18 cellular contexts compared by ENCODE assay signal in genomic region chr6:46032112-46032998, GRCh38. TPM values are rescaled to one million over a fixed set of nuclear protein-coding genes. Genes with fewer than 3 reads are reported as not detected.
A peak's percentile ranks its signal among the peaks of the same experiment; 100 is the strongest.
DNase-seq lines count a peak whose midpoint lies in the region; ATAC-seq, FAIRE-seq and TF ChIP-seq lines count a peak whose summit lies in the region.
"Had no signal": no experiment of that assay in that cellular context is flagged by ENCODE, and none has a peak within 500 bp of the region (broad histone marks: within the 10 kb centered on the region; RNA-seq: fewer than 3 reads in every experiment).

No MANE protein-coding gene starts in this region.

- H4K20me1 ChIP-seq in K562 (replicated peaks; ENCODE audit: control insufficient read depth, insufficient read depth, low read length) = no peaks in the 10 kb centered on the region
- H4K20me1 ChIP-seq: BLaER1 treated with 17β-estradiol and CSF1 and Interleukin-3, amounts not matched to agents 10 nM and 100 nM had no signal

- TF ChIP-seq CTCF in NB4 (IDR thresholded peaks at IDR 0.05; ENCODE audit: low read depth, low read length) (no peak), K562 (IDR thresholded peaks at IDR 0.05 in 2 of 3, conservative IDR thresholded peaks at IDR 0.05 in 1 of 3; ENCODE audit: insufficient read depth in 2 of 3, low read depth in 1 of 3, low read length in 3 of 3) (no peak), left lung (IDR thresholded peaks at IDR 0.05) (no peak), right lobe of liver (IDR thresholded peaks at IDR 0.05) (no peak)

- H3K4me1 Mint-ChIP-seq in stimulated activated naive CD8-positive, alpha-beta T cell treated with anti-CD3 and anti-CD28 coated beads, Interleukin-15, amount 100 ng/mL, for 72 hours = no peaks in the 10 kb centered on the region

- H3K9me1 ChIP-seq in K562 (ENCODE audit: control insufficient read depth, insufficient read depth, low read length) = no peaks in the 10 kb centered on the region

- H3K4me3 ChIP-seq in NB4 (ENCODE audit: low read depth, low read length) (no peak overlapping the region), K562 (no peak overlapping the region), left lung (no peak overlapping the region), right lobe of liver (no peak overlapping the region)
- H3K4me3 ChIP-seq: A549; BLaER1 treated with 17β-estradiol and CSF1 and Interleukin-3, amounts not matched to agents 10 nM and 100 nM had no signal

- TF ChIP-seq EP300 in K562 (IDR thresholded peaks at IDR 0.05; ENCODE audit: low read length) = no peak

- H3K27me3 ChIP-seq in K562 (ENCODE audit: control insufficient read depth in 2 of 2, insufficient read depth in 2 of 2, low read length in 2 of 2) (0 out of 5 replicates have a peak, but pooled peaks cover 0 to 2% of the 10 kb centered on the region in 2 experiments), left lung (no peaks in the 10 kb centered on the region), right lobe of liver (no peaks in the 10 kb centered on the region)
- H3K27me3 ChIP-seq: BLaER1 treated with 17β-estradiol and CSF1 and Interleukin-3, amounts not matched to agents 10 nM and 100 nM had no signal

- H3K36me3 ChIP-seq in K562 (ENCODE audit: control insufficient read depth, insufficient read depth, low read length) (no peaks in the 10 kb centered on the region), left lung (no peaks in the 10 kb centered on the region), right lobe of liver (no peaks in the 10 kb centered on the region)
- H3K36me3 ChIP-seq: BLaER1 treated with 17β-estradiol and CSF1 and Interleukin-3, amounts not matched to agents 10 nM and 100 nM had no signal

- WGBS in K562 (ENCODE audit: insufficient coverage, low coverage, missing lambda C conversion rate) = 0% methylated on average over 6 of the region's 6 CpGs
- WGBS in right lobe of liver (ENCODE audit: insufficient coverage, low coverage, low lambda C conversion rate, missing lambda C conversion rate) = 74% methylated on average over 6 of the region's 6 CpGs

- peak; percentile 10 for DNase-seq in ELF-1 (ENCODE audit: low read depth, low spot score)
- DNase-seq in NB4 (ENCODE audit: low read depth) = peak; percentile 19
- DNase-seq in K562 (ENCODE audit: extremely low read depth in 1 of 4, low spot score in 3 of 4) = no peak
- DNase-seq in left lung = no peak
- DNase-seq in stimulated activated naive CD8-positive, alpha-beta T cell treated with anti-CD3 and anti-CD28 coated beads, Interleukin-15, amount 100 ng/mL, for 72 hours = no peak
- no peak for DNase-seq in right lobe of liver
- DNase-seq in NCI-H1092 treated with DMSO at 0.1 percent for 48 hours (lab: John Stamatoyannopoulos, UW) = no peak
- DNase-seq in ecto neural progenitor cell (ENCODE audit: low spot score) = no peak
- DNase-seq: COR-L47, H9, Karpas-422, NCI-H1436, NCI-H2081, NCI-H510A, Right ventricle myocardium superior had no signal

- intact Hi-C loops in K562 (cut with micrococcal nuclease) (no loop called here), left lung (cut with DNase I) (no loop called here), right lobe of liver (cut with DNase I) (no loop called here)

- H3K79me2 ChIP-seq in K562 (ENCODE audit: control insufficient read depth, insufficient read depth, low read length) = no peaks in the 10 kb centered on the region

- ATAC-seq in K562 (no peak), left lung (peak; percentile 68), right lobe of liver (no peak)
- no peak for ATAC-seq in stimulated activated naive CD8-positive, alpha-beta T cell treated with anti-CD3 and anti-CD28 coated beads, Interleukin-15, amount 100 ng/mL, for 72 hours
- ATAC-seq: A549, Panc1 had no signal

- H3K9me3 Mint-ChIP-seq in stimulated activated naive CD8-positive, alpha-beta T cell treated with anti-CD3 and anti-CD28 coated beads, Interleukin-15, amount 100 ng/mL, for 72 hours = no peaks in the 10 kb centered on the region
- H3K9me3 Mint-ChIP-seq: H9 had no signal

- CTCF ChIA-PET in K562 (lab: Yijun Ruan, JAX; ENCODE audit: low intra/inter-chr PET ratio) = interaction anchor here (0.6 kb wide), 1 partner anchor 1694 kb away, joined by 3 read pairs; no protein-coding TSS in a partner anchor

- TF ChIP-seq RAD21 in K562 (CRISPR knock-in tag; conservative IDR thresholded peaks at IDR 0.05 in 1 of 2, IDR thresholded peaks at IDR 0.05 in 1 of 2) = no peak

- no TSS peak for BruUV-seq in K562 (replicated peaks; lab: Mats Ljungman, UMichigan)

- H3K9ac ChIP-seq in K562 (ENCODE audit: insufficient read depth in 1 of 2, low read depth in 2 of 2, low read length in 2 of 2) = no peak overlapping the region
- H3K9ac ChIP-seq: BLaER1 treated with 17β-estradiol and CSF1 and Interleukin-3, amounts not matched to agents 10 nM and 100 nM had no signal

- H3K27me3 Mint-ChIP-seq in stimulated activated naive CD8-positive, alpha-beta T cell treated with anti-CD3 and anti-CD28 coated beads, Interleukin-15, amount 100 ng/mL, for 72 hours = peaks cover 12% of the 10 kb centered on the region

- no peaks in the 10 kb centered on the region for H3K4me1 ChIP-seq in K562 (replicated peaks in 1 of 2; ENCODE audit: control insufficient read depth in 2 of 2, insufficient read depth in 2 of 2, low read length in 2 of 2)
- H3K4me1 ChIP-seq in left lung = no peaks in the 10 kb centered on the region
- H3K4me1 ChIP-seq in right lobe of liver = no peaks in the 10 kb centered on the region
- H3K4me1 ChIP-seq: A549; BLaER1 treated with 17β-estradiol and CSF1 and Interleukin-3, amounts not matched to agents 10 nM and 100 nM had no signal

- FAIRE-seq in K562 (lab: Jason Lieb, UNC) = peak; percentile 26
- FAIRE-seq: A549 had no signal

- POLR2A ChIA-PET in K562 (lab: Yijun Ruan, JAX) = no interaction called here

- no peak overlapping the region for H3K4me2 ChIP-seq in K562 (ENCODE audit: insufficient read depth, low read length)
- H3K4me2 ChIP-seq: A549; BLaER1 treated with 17β-estradiol and CSF1 and Interleukin-3, amounts not matched to agents 10 nM and 100 nM had no signal

- H3K27ac ChIP-seq in K562 (ENCODE audit: extremely low read depth, low read depth, low read length) (no peak overlapping the region), left lung (no peak overlapping the region), right lobe of liver (no peak overlapping the region)
- H3K27ac ChIP-seq: A549; BLaER1 treated with 17β-estradiol and CSF1 and Interleukin-3, amounts not matched to agents 10 nM and 100 nM had no signal

- no peak overlapping the region for H3K4me3 Mint-ChIP-seq in stimulated activated naive CD8-positive, alpha-beta T cell treated with anti-CD3 and anti-CD28 coated beads, Interleukin-15, amount 100 ng/mL, for 72 hours
- H3K4me3 Mint-ChIP-seq: H9 had no signal

- no peak for TF ChIP-seq POLR2A in NB4 (IDR thresholded peaks at IDR 0.05; ENCODE audit: extremely low read depth, insufficient read length)
- no peak for TF ChIP-seq POLR2A in K562 (conservative IDR thresholded peaks at IDR 0.05)
- no peak for TF ChIP-seq POLR2A in right lobe of liver (IDR thresholded peaks at IDR 0.05)

- no peak overlapping the region for H2AFZ ChIP-seq in K562 (ENCODE audit: low read depth, low read length)

- in situ Hi-C loops in K562 (cut with MboI) = no loop called here

- H3K9me3 ChIP-seq in K562 (replicated peaks; ENCODE audit: control insufficient read depth, insufficient read depth, low read depth, low read length) = no peaks in the 10 kb centered on the region
- H3K9me3 ChIP-seq in left lung = no peaks in the 10 kb centered on the region
- H3K9me3 ChIP-seq in right lobe of liver = no peaks in the 10 kb centered on the region
- H3K9me3 ChIP-seq: A549 had no signal

- H3K27ac Mint-ChIP-seq in stimulated activated naive CD8-positive, alpha-beta T cell treated with anti-CD3 and anti-CD28 coated beads, Interleukin-15, amount 100 ng/mL, for 72 hours = no peak overlapping the region
- H3K27ac Mint-ChIP-seq: H9 had no signal

TF ChIP-seq in K562, 482 proteins besides CTCF, POLR2A, EP300 and RAD21:
- TF ChIP-seq YY1 (IDR thresholded peaks at IDR 0.05; ENCODE audit: borderline replicate concordance in 1 of 3, control insufficient read depth in 1 of 3, extremely low read depth in 1 of 3, insufficient read depth in 3 of 3, insufficient read length in 1 of 3, insufficient replicate concordance in 2 of 3, low read depth in 1 of 3, low read length in 2 of 3) (no peak), IFI16 (CRISPR knock-in tag; IDR thresholded peaks at IDR 0.05) (no peak), MTA2 (IDR thresholded peaks at IDR 0.05; ENCODE audit: low read depth) (no peak), SPI1 (IDR thresholded peaks at IDR 0.05; ENCODE audit: borderline replicate concordance, low read depth, low read length) (peak; percentile 86)

RNA-seq across cellular contexts. Expression of gene CLIC5, which starts 16.7 kb away (rescaled TPM):
- total RNA-seq in K562 (2011; cell fraction: chromatin; rRNA removed; ENCODE audit: low replicate concordance) = 0.28 TPM in 1 of 2 replicates, not detected in the other
- not detected in 2 replicates for total RNA-seq in K562 (2011; cell fraction: nucleolus; rRNA removed)
- total RNA-seq in K562 (2011; cell fraction: nucleoplasm; rRNA removed) = not detected in 2 replicates
- not detected in 2 replicates for total RNA-seq in K562 (2014; rRNA removed)
- total RNA-seq in K562 (2014; rRNA removed; fragmentation: Illumina TruSeq; extraction: Trizol) = not detected in 2 replicates
- not detected in 2 replicates for total RNA-seq in K562 (2015; rRNA removed; fragmentation: Illumina TruSeq; extraction: Trizol)
- 0.04 and 0.31 TPM in 2 replicates for total RNA-seq in K562 (2021)
- not detected in 2 replicates for polyA plus RNA-seq in K562 (2011; rRNA removed)
- polyA plus RNA-seq in K562 (2011; cell fraction: cytosol; rRNA removed) = not detected in 2 replicates
- polyA plus RNA-seq in K562 (2011; cell fraction: nucleus; rRNA removed) = not detected in 2 replicates
- polyA plus RNA-seq in K562 (2012) = not detected in 2 replicates
- polyA plus RNA-seq in K562 (2014; fragmentation: Illumina TruSeq; extraction: Trizol) = not detected in 2 replicates
- not detected for polyA plus RNA-seq in K562 (2014; fragmentation: Nextera tagmentation; extraction: Ambion mirVana)
- not detected in 2 replicates for polyA plus RNA-seq in K562 (2014; rRNA removed)
- not detected in 2 replicates for polyA minus RNA-seq in K562 (2011; rRNA and poly(A)+ RNA removed)
- polyA minus RNA-seq in K562 (2011; cell fraction: cytosol; rRNA and poly(A)+ RNA removed) = not detected in 2 replicates
- not detected in 2 replicates for polyA minus RNA-seq in K562 (2011; cell fraction: nucleus; rRNA and poly(A)+ RNA removed)
- 100 to 1,000 TPM in 1 of 2 donors, 10 to 100 TPM in 1; 44.3 to 179 TPM for total RNA-seq in left lung
- total RNA-seq in right lobe of liver = under 1 TPM; 0.18 to 0.42 (median 0.29) TPM
- polyA plus RNA-seq: A549 had no signal

Comparison
In these comparisons a context has a peak if more than half of its experiments do, and no peak if none do; other contexts are left out.
1. DNase-seq: peak in ELF-1 (single experiment) and NB4 (single experiment); none in K562 (0 of 4), left lung (0 of 2), stimulated activated naive CD8-positive, alpha-beta T cell treated with anti-CD3 and anti-CD28 coated beads, Interleukin-15, amount 100 ng/mL, for 72 hours (0 of 2), right lobe of liver (0 of 3), NCI-H1092 treated with DMSO at 0.1 percent for 48 hours (single experiment) and ecto neural progenitor cell (single experiment).
2. RNA of gene CLIC5, which starts 16.7 kb away (total RNA-seq): 44.3 to 179 TPM in left lung; 0.18 to 0.42 TPM in right lobe of liver and 0.04 to 0.31 TPM in K562; every median in the first group is over 10 times any median in the second.